In genomic region chr11:100887659-100888058, GRCh38 we compare ENCODE assay signal across 30 cellular contexts.
"Had no signal": no experiment of that assay in that cellular context is flagged by ENCODE, and none has a peak within 500 bp of the region (broad histone marks: within the 10 kb centered on the region; RNA-seq: fewer than 3 reads in every experiment).

No MANE protein-coding gene starts in this region.

- H3K36me3 Mint-ChIP-seq: activated naive CD8-positive, alpha-beta T cell treated with anti-CD3 and anti-CD28 coated beads for 36 hours had no signal

- H3K9ac ChIP-seq: KMS-11 had no signal

- DNase-seq: activated CD4-positive, alpha-beta T cell treated with anti-CD3 and anti-CD28 coated beads, Interleukin-2, amount 10 ng/mL, durations not matched to agents 24 days and 14 days; activated CD4-positive, alpha-beta T cell treated with anti-CD3 and anti-CD28 coated beads, Interleukin-2, amount 50 U/mL, for 4 hours; activated CD8-positive, alpha-beta T cell treated with anti-CD3 and anti-CD28 coated beads for 36 hours; activated effector memory CD4-positive, alpha-beta T cell treated with anti-CD3 and anti-CD28 coated beads, Interleukin-2, amount 50 U/mL, for 16 hours; activated naive CD4-positive, alpha-beta T cell; activated naive CD4-positive, alpha-beta T cell treated with anti-CD3 and anti-CD28 coated beads, Interleukin-2, amount 50 U/mL, for 16 hours; activated naive CD8-positive, alpha-beta T cell treated with anti-CD3 and anti-CD28 coated beads for 36 hours; activated T-cell treated with anti-CD3 and anti-CD28 coated beads, Interleukin-2, amount 50 U/mL, for 1 hour; activated T-cell treated with anti-CD3 and anti-CD28 coated beads, Interleukin-2, amount 50 U/mL, for 72 hours; amniotic stem cell; aorta; brain microvascular endothelial cell; MM.1S; MV-4-11; NCI-H1092; NCI-H1436 treated with DMSO at 0.1 percent for 48 hours; NCI-H1694 treated with DMSO at 0.1 percent for 48 hours; NCI-H2029; NCI-H345; NCI-H526; NCI-H748 treated with DMSO at 0.1 percent for 48 hours; PC-9; SIG-M5; T1000; WERI-Rb-1 had no signal

- FAIRE-seq: RCC 7860 had no signal

- H3K4me3 ChIP-seq: PC-9 had no signal

- H3K36me3 ChIP-seq: brain microvascular endothelial cell, WERI-Rb-1 had no signal

- H3K27me3 Mint-ChIP-seq: activated CD4-positive, alpha-beta T cell treated with anti-CD3 and anti-CD28 coated beads, Interleukin-2, amount 10 ng/mL, durations not matched to agents 24 days and 14 days; activated CD8-positive, alpha-beta T cell treated with anti-CD3 and anti-CD28 coated beads for 36 hours; activated naive CD8-positive, alpha-beta T cell treated with anti-CD3 and anti-CD28 coated beads for 36 hours; activated T-helper 17 cell treated with anti-CD3 and anti-CD28 coated beads, Interleukin-2, amount 50 U/mL, for 72 hours had no signal

- ATAC-seq: activated CD8-positive, alpha-beta T cell treated with anti-CD3 and anti-CD28 coated beads for 36 hours; activated T-cell treated with anti-CD3 and anti-CD28 coated beads, Interleukin-2, amount 50 U/mL, for 72 hours; activated T-helper 17 cell treated with anti-CD3 and anti-CD28 coated beads, Interleukin-2, amount 50 U/mL, for 72 hours; Right ventricle myocardium inferior had no signal

- H3K27ac Mint-ChIP-seq: activated CD4-positive, alpha-beta T cell treated with anti-CD3 and anti-CD28 coated beads, Interleukin-2, amount 10 ng/mL, durations not matched to agents 24 days and 14 days; activated CD8-positive, alpha-beta T cell treated with anti-CD3 and anti-CD28 coated beads for 36 hours; activated naive CD8-positive, alpha-beta T cell treated with anti-CD3 and anti-CD28 coated beads for 36 hours; activated T-cell treated with anti-CD3 and anti-CD28 coated beads, Interleukin-2, amount 50 U/mL, for 72 hours; activated T-helper 17 cell treated with anti-CD3 and anti-CD28 coated beads, Interleukin-2, amount 50 U/mL, for 72 hours had no signal

- H3K4me2 ChIP-seq: KMS-11, PC-9 had no signal

- H3K4me1 Mint-ChIP-seq: activated CD4-positive, alpha-beta T cell treated with anti-CD3 and anti-CD28 coated beads, Interleukin-2, amount 10 ng/mL, durations not matched to agents 24 days and 14 days; activated naive CD8-positive, alpha-beta T cell treated with anti-CD3 and anti-CD28 coated beads for 36 hours; activated T-helper 17 cell treated with anti-CD3 and anti-CD28 coated beads, Interleukin-2, amount 50 U/mL, for 72 hours had no signal

- H2AFZ ChIP-seq: PC-9 had no signal

- H3K27ac ChIP-seq: brain microvascular endothelial cell, KMS-11, PC-9, RWPE1, WERI-Rb-1 had no signal

- H3K27me3 ChIP-seq: brain microvascular endothelial cell had no signal

- H3K4me3 Mint-ChIP-seq: activated CD4-positive, alpha-beta T cell treated with anti-CD3 and anti-CD28 coated beads, Interleukin-2, amount 10 ng/mL, durations not matched to agents 24 days and 14 days; activated CD8-positive, alpha-beta T cell treated with anti-CD3 and anti-CD28 coated beads for 36 hours; activated naive CD8-positive, alpha-beta T cell treated with anti-CD3 and anti-CD28 coated beads for 36 hours; activated T-cell treated with anti-CD3 and anti-CD28 coated beads, Interleukin-2, amount 50 U/mL, for 72 hours; activated T-helper 17 cell treated with anti-CD3 and anti-CD28 coated beads, Interleukin-2, amount 50 U/mL, for 72 hours had no signal
